Comparison of ENCODE assay signal across 20 cellular contexts in genomic region chr6:24898607-24899133, GRCh38. TPM values are rescaled to one million over a fixed set of nuclear protein-coding genes. Genes with fewer than 3 reads are reported as not detected.
DNase-seq lines count a peak whose midpoint lies in the region; ATAC-seq and TF ChIP-seq lines count a peak whose summit lies in the region.
"Had no signal": no experiment of that assay in that cellular context is flagged by ENCODE, and none has a peak within 500 bp of the region (broad histone marks: within the 10 kb centered on the region; RNA-seq: fewer than 3 reads in every experiment).

No MANE protein-coding gene starts in this region.

- H3K9me3 Mint-ChIP-seq in CD4-positive, alpha-beta T cell = no peaks in the 10 kb centered on the region
- H3K9me3 Mint-ChIP-seq in activated CD8-positive, alpha-beta T cell treated with anti-CD3 and anti-CD28 coated beads for 36 hours = peaks cover 10% of the 10 kb centered on the region
- no peaks in the 10 kb centered on the region for H3K9me3 Mint-ChIP-seq in memory B cell

- H3K4me3 Mint-ChIP-seq in CD4-positive, alpha-beta T cell = peak overlapping the region; percentile 76
- peak overlapping the region; percentile 61 for H3K4me3 Mint-ChIP-seq in activated CD8-positive, alpha-beta T cell treated with anti-CD3 and anti-CD28 coated beads for 36 hours
- no peak overlapping the region for H3K4me3 Mint-ChIP-seq in memory B cell

- H3F3A ChIP-seq in DOHH2 (ENCODE audit: control insufficient read depth, insufficient read depth) = peaks cover 11% of the 10 kb centered on the region

- no peaks in the 10 kb centered on the region for H3K27me3 Mint-ChIP-seq in CD4-positive, alpha-beta T cell
- H3K27me3 Mint-ChIP-seq in activated CD8-positive, alpha-beta T cell treated with anti-CD3 and anti-CD28 coated beads for 36 hours = no peaks in the 10 kb centered on the region
- no peaks in the 10 kb centered on the region for H3K27me3 Mint-ChIP-seq in memory B cell

- peak overlapping the region; percentile 71 for H3K27ac ChIP-seq in CD4-positive, alpha-beta T cell (ENCODE audit: low read depth, low read length)
- peak overlapping the region; percentile 61 for H3K27ac ChIP-seq in DOHH2 (ENCODE audit: low read depth, low read length)
- H3K27ac ChIP-seq: esophagus muscularis mucosa, VCaP had no signal

- H3K4me1 Mint-ChIP-seq in CD4-positive, alpha-beta T cell (ENCODE audit: low read depth) = peaks cover 95% of the 10 kb centered on the region
- H3K4me1 Mint-ChIP-seq in activated CD8-positive, alpha-beta T cell treated with anti-CD3 and anti-CD28 coated beads for 36 hours (ENCODE audit: low read depth) = peaks cover 81% of the 10 kb centered on the region
- peaks cover 60% of the 10 kb centered on the region for H3K4me1 Mint-ChIP-seq in memory B cell

- no peak for TF ChIP-seq CTCF in CD4-positive, alpha-beta T cell (IDR thresholded peaks at IDR 0.05)
- no peak for TF ChIP-seq CTCF in DOHH2 (IDR thresholded peaks at IDR 0.05; ENCODE audit: low read depth, low read length, poor library complexity, severe bottlenecking)
- TF ChIP-seq CTCF in activated CD8-positive, alpha-beta T cell treated with anti-CD3 and anti-CD28 coated beads for 36 hours (IDR thresholded peaks at IDR 0.05) = no peak

- H4K20me1 ChIP-seq in DOHH2 (ENCODE audit: control insufficient read depth, insufficient read depth, low read depth, low read length) = no peaks in the 10 kb centered on the region

- no peaks in the 10 kb centered on the region for H3K27me3 ChIP-seq in CD4-positive, alpha-beta T cell (ENCODE audit: control insufficient read depth, insufficient read depth, low read length)
- H3K27me3 ChIP-seq in DOHH2 (ENCODE audit: control insufficient read depth, low read length) = no peaks in the 10 kb centered on the region
- H3K27me3 ChIP-seq: BE2C, esophagus muscularis mucosa, spleen had no signal

- peaks cover 77% of the 10 kb centered on the region for H3K36me3 ChIP-seq in DOHH2 (ENCODE audit: control insufficient read depth, low read length)
- H3K36me3 ChIP-seq: BE2C, esophagus muscularis mucosa had no signal

- no peak for DNase-seq in CD4-positive, alpha-beta T cell
- no peak for DNase-seq in activated CD8-positive, alpha-beta T cell treated with anti-CD3 and anti-CD28 coated beads for 36 hours
- no peak for DNase-seq in memory B cell (ENCODE audit: low spot score in 2 of 2)
- DNase-seq in NCI-H2107 treated with DMSO at 0.1 percent for 48 hours (lab: John Stamatoyannopoulos, UW; ENCODE audit: unreplicated experiment) = no peak
- no peak for DNase-seq in RKO (ENCODE audit: low spot score)
- DNase-seq: BE2C, dorsolateral prefrontal cortex, HCEC 1CT, NCI-H1048, NCI-H2081 treated with DMSO at 0.1 percent for 48 hours, NCI-H748 treated with DMSO at 0.1 percent for 48 hours, spleen, trophoblast cell had no signal

- H3K9me3 ChIP-seq in CD4-positive, alpha-beta T cell (ENCODE audit: control insufficient read depth, low read length) = no peaks in the 10 kb centered on the region
- no peaks in the 10 kb centered on the region for H3K9me3 ChIP-seq in DOHH2 (ENCODE audit: control insufficient read depth, insufficient read depth, low read length)
- H3K9me3 ChIP-seq: BE2C, spleen had no signal

- H3K79me2 ChIP-seq in DOHH2 (ENCODE audit: control insufficient read depth, low read length) = peaks cover 95% of the 10 kb centered on the region

- intact Hi-C loops in CD4-positive, alpha-beta T cell (cut with DNase I, micrococcal nuclease) = loop anchor here in 1 of 2 experiments (1.0 to 5.0 kb wide), 3 partner anchors 9 to 54 kb away; no protein-coding TSS in a partner anchor
- intact Hi-C loops in activated CD8-positive, alpha-beta T cell treated with anti-CD3 and anti-CD28 coated beads for 36 hours (cut with micrococcal nuclease) = no loop called here

- H3K4me2 ChIP-seq in DOHH2 (ENCODE audit: low read length) = peak overlapping the region; percentile 48

- H3K4me1 ChIP-seq in DOHH2 (ENCODE audit: control insufficient read depth, low read length) = peaks cover 91% of the 10 kb centered on the region
- H3K4me1 ChIP-seq: BE2C, esophagus muscularis mucosa had no signal

- POLR2A ChIA-PET in CD4-positive, alpha-beta T cell (lab: Charles Lee) = interaction anchor here (0.6 to 4.3 kb wide), 14 partner anchors 10 to 110 kb away, joined by 3 to 42 read pairs (median 6); partner anchors contain the start of gene RIPOR2
- POLR2A ChIA-PET in activated CD8-positive, alpha-beta T cell treated with anti-CD3 and anti-CD28 coated beads for 36 hours (lab: Charles Lee) = interaction anchor here (0.7 to 4.6 kb wide), 10 partner anchors 10 to 41 kb away, joined by 3 to 44 read pairs (median 15); partner anchors contain the start of gene RIPOR2

- CTCF ChIA-PET in CD4-positive, alpha-beta T cell (lab: Charles Lee) = interaction anchor here (0.9 to 3.5 kb wide), 13 partner anchors 10 to 119 kb away, joined by 3 to 28 read pairs (median 5); no protein-coding TSS in a partner anchor
- CTCF ChIA-PET in activated CD8-positive, alpha-beta T cell treated with anti-CD3 and anti-CD28 coated beads for 36 hours (lab: Charles Lee) = interaction anchor here (0.8 to 9.4 kb wide), 15 partner anchors 10 to 172 kb away, joined by 3 to 89 read pairs (median 6); partner anchors contain the start of gene RIPOR2

- peak overlapping the region; percentile 40; the same call in 1 of the 2 replicates for H3K4me3 ChIP-seq in DOHH2 (ENCODE audit: low read length)
- H3K4me3 ChIP-seq: dorsolateral prefrontal cortex, esophagus muscularis mucosa, K562, spleen had no signal

- H3K9me2 ChIP-seq in DOHH2 (replicated peaks; ENCODE audit: control insufficient read depth, low read length) = no peaks in the 10 kb centered on the region

- H3K27ac Mint-ChIP-seq in CD4-positive, alpha-beta T cell = peak overlapping the region; percentile 97
- H3K27ac Mint-ChIP-seq in activated CD8-positive, alpha-beta T cell treated with anti-CD3 and anti-CD28 coated beads for 36 hours = peak overlapping the region; percentile 89
- peak overlapping the region; percentile 88 for H3K27ac Mint-ChIP-seq in memory B cell

- H3K36me3 Mint-ChIP-seq in CD4-positive, alpha-beta T cell (ENCODE audit: low read depth) = peaks cover 97% of the 10 kb centered on the region
- H3K36me3 Mint-ChIP-seq in activated CD8-positive, alpha-beta T cell treated with anti-CD3 and anti-CD28 coated beads for 36 hours (ENCODE audit: low read depth) = peaks cover 64% of the 10 kb centered on the region
- H3K36me3 Mint-ChIP-seq in memory B cell = peaks cover 56% of the 10 kb centered on the region

- no peak for ATAC-seq in CD4-positive, alpha-beta T cell (ENCODE audit: poor library complexity)
- peak; percentile 14 for ATAC-seq in activated CD8-positive, alpha-beta T cell treated with anti-CD3 and anti-CD28 coated beads for 36 hours
- no peak for ATAC-seq in memory B cell (ENCODE audit: low read depth)
- no peak for ATAC-seq in GM18498 (IDR thresholded peaks at IDR 0.05; ENCODE audit: unreplicated experiment)
- ATAC-seq: K562, SK-N-SH treated with all-trans-retinoic acid at 6 μM for 48 hours had no signal

RNA-seq across cellular contexts. Expression of gene RIPOR2, which starts 37.1 kb away (rescaled TPM):
- total RNA-seq in CD4-positive, alpha-beta T cell = 100 to 1,000 TPM; 123 to 129 TPM
- total RNA-seq in activated CD8-positive, alpha-beta T cell treated with anti-CD3 and anti-CD28 coated beads for 36 hours = 10 to 100 TPM; 88.3 to 96.3 TPM
- total RNA-seq: pulmonary artery endothelial cell had no signal
